1 cellular context compared by ENCODE assay signal in the genomic region with DNA sequence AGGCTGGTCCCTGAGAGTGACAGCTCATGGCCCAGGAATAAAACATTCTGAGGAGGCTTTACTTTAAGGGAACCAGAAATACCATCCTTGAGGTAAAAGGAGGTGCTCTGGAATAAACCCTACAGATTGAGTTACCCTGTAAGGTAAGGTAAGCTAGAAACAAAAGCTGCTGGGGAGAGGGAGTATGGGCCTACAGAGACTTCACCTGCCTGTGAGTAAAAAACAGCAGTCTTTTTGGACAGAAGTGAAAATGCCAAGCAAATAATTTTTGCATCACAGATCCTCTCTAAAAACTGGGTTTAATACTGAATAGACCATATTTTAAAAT.
TF ChIP-seq lines count a peak whose summit lies in the region.

No MANE protein-coding gene starts in this region.

TF ChIP-seq in endothelial cell of umbilical vein, 7 proteins besides CTCF, POLR2A, EP300 and RAD21:
- TF ChIP-seq, protein P1, sequence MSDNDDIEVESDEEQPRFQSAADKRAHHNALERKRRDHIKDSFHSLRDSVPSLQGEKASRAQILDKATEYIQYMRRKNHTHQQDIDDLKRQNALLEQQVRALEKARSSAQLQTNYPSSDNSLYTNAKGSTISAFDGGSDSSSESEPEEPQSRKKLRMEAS (IDR thresholded peaks at IDR 0.05; ENCODE audit: insufficient read depth, insufficient read length) = no peak
- TF ChIP-seq GATA2 (IDR thresholded peaks at IDR 0.05; ENCODE audit: insufficient read depth, insufficient read length, low read depth, low read length) (no peak), EZH2 (IDR thresholded peaks at IDR 0.05; ENCODE audit: borderline replicate concordance, low read depth, low read length, severe bottlenecking) (no peak), MYC (IDR thresholded peaks at IDR 0.05; ENCODE audit: low read depth, low read length) (no peak), POLR2AphosphoS5 (IDR thresholded peaks at IDR 0.05; ENCODE audit: insufficient read depth, low read depth, low read length) (no peak), FOS (IDR thresholded peaks at IDR 0.05; ENCODE audit: borderline replicate concordance, insufficient read depth, low read length) (no peak), JUN (IDR thresholded peaks at IDR 0.05; ENCODE audit: borderline replicate concordance, insufficient read depth, insufficient read length, low read depth) (no peak)
TF ChIP-seq in endothelial cell of umbilical vein: peak in this region for 0.
